Comparison of ENCODE assay signal across 26 cellular contexts in the genomic region with DNA sequence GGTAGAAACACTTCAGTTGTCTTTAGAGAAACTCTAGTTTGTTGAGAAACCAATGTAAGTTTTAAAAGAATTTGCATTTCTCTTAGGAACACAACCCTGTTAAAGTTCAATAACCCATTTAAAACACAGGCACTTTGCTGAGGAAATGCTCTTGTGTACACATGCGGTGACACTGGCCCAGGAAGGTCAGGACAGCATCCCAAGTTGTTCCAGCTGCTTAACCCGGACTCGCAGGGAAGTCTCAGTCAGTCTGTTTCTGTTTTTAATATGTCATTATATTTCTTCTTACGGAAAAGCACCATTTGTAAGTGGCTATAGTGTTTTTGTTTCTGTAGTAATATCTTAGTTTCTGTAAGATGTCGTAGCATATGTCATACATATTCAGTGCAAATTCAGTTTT. TPM values are rescaled to one million over a fixed set of nuclear protein-coding genes. Genes with fewer than 3 reads are reported as not detected.
"Had no signal": no experiment of that assay in that cellular context is flagged by ENCODE, and none has a peak within 500 bp of the region (broad histone marks: within the 10 kb centered on the region; RNA-seq: fewer than 3 reads in every experiment).

No MANE protein-coding gene starts in this region.

- FAIRE-seq: astrocyte, islet of Langerhans, pancreas had no signal

- H3K36me3 ChIP-seq: pancreas, prostate gland, uterus had no signal

- H3K9me3 ChIP-seq: gastrocnemius medialis, pancreas, prostate gland, thoracic aorta, uterus had no signal

- H3K27me3 ChIP-seq: gastrocnemius medialis, pancreas, uterus had no signal

- H3K27ac ChIP-seq: gastrocnemius medialis, pancreas, prostate gland, thoracic aorta, uterus had no signal

- H3K4me1 ChIP-seq: pancreas, prostate gland, uterus had no signal

- DNase-seq: activated CD4-positive, alpha-beta memory T cell treated with anti-CD3 and anti-CD28 coated beads, Interleukin-2, amount 10 ng/mL, durations not matched to agents 7 days and 5 days; activated CD4-positive, alpha-beta T cell treated with anti-CD3 and anti-CD28 coated beads for 1 hour; activated CD4-positive, alpha-beta T cell treated with anti-CD3 and anti-CD28 coated beads, Interleukin-2, amount 10 ng/mL, durations not matched to agents 7 days and 5 days; activated CD8-positive, alpha-beta memory T cell treated with anti-CD3 and anti-CD28 coated beads, Interleukin-2, amount 50 U/mL, for 48 hours; activated gamma-delta T cell treated with Interleukin-2 at 50 U/mL for 16 hours; activated naive CD4-positive, alpha-beta T cell treated with anti-CD3 and anti-CD28 coated beads, Interleukin-2, amount 50 U/mL, for 16 hours; activated T-cell treated with anti-CD3 and anti-CD28 coated beads, Interleukin-2, amount 50 U/mL, for 24 hours; amniotic stem cell; caudate nucleus; effector CD4-positive, alpha-beta T cell; gastrocnemius medialis; glutamatergic neuron; midbrain; naive thymus-derived CD4-positive, alpha-beta T cell; pancreas; retina; stimulated activated naive CD8-positive, alpha-beta T cell treated with anti-CD3 and anti-CD28 coated beads, Interleukin-15, Interleukin-2, amounts not matched to agents 100 U/mL and 50 U/mL, for 24 hours; T-helper 17 cell; T1000; uterus had no signal

- ATAC-seq: activated T-helper 17 cell treated with anti-CD3 and anti-CD28 coated beads, Interleukin-2, amount 50 U/mL, for 72 hours; gastrocnemius medialis; naive thymus-derived CD4-positive, alpha-beta T cell; pancreas; stimulated activated naive CD8-positive, alpha-beta T cell treated with anti-CD3 and anti-CD28 coated beads, Interleukin-15, Interleukin-2, amounts not matched to agents 100 U/mL and 50 U/mL, for 24 hours; T-helper 17 cell; WTC11 had no signal

- H3K4me3 ChIP-seq: gastrocnemius medialis, pancreas, prostate gland, thoracic aorta, uterus had no signal

RNA-seq across cellular contexts. Expression of a gene that starts 36.9 kb away (rescaled TPM):
- total RNA-seq: activated CD4-positive, alpha-beta memory T cell treated with anti-CD3 and anti-CD28 coated beads, Interleukin-2, amount 10 ng/mL, durations not matched to agents 7 days and 5 days; activated CD4-positive, alpha-beta T cell treated with anti-CD3 and anti-CD28 coated beads, Interleukin-2, amount 10 ng/mL, durations not matched to agents 7 days and 5 days; activated T-helper 17 cell treated with anti-CD3 and anti-CD28 coated beads, Interleukin-2, amount 50 U/mL, for 72 hours had no signal
- polyA plus RNA-seq: naive thymus-derived CD4-positive, alpha-beta T cell had no signal
